Comparison of ENCODE assay signal across 13 cellular contexts in genomic region chr12:68821357-68822188, GRCh38. TPM values are rescaled to one million over a fixed set of nuclear protein-coding genes. Genes with fewer than 3 reads are reported as not detected.
DNase-seq lines count a peak whose midpoint lies in the region; ATAC-seq, FAIRE-seq and TF ChIP-seq lines count a peak whose summit lies in the region.
"Had no signal": no experiment of that assay in that cellular context is flagged by ENCODE, and none has a peak within 500 bp of the region (broad histone marks: within the 10 kb centered on the region; RNA-seq: fewer than 3 reads in every experiment).

No MANE protein-coding gene starts in this region.

- peaks cover 84% of the 10 kb centered on the region for H3K36me3 ChIP-seq in CD4-positive, CD25-positive, alpha-beta regulatory T cell (ENCODE audit: control insufficient read depth, insufficient read depth, low read length)
- H3K36me3 ChIP-seq in HepG2 (replicated peaks in 1 of 2; ENCODE audit: control insufficient read depth in 1 of 2, insufficient read depth in 2 of 2, low read length in 2 of 2) (peaks cover 19 to 81% of the 10 kb centered on the region in 2 experiments), body of pancreas (replicated peaks in 1 of 2; ENCODE audit: insufficient read depth in 1 of 2, low read depth in 2 of 2) (peaks cover 8 to 44% of the 10 kb centered on the region in 2 donors)

- peaks cover 0 to 1% (median 0%) of the 10 kb centered on the region in 7 donors for H3K9me3 Mint-ChIP-seq in CD4-positive, CD25-positive, alpha-beta regulatory T cell
- H3K9me3 Mint-ChIP-seq in activated T-helper 17 cell treated with anti-CD3 and anti-CD28 coated beads, Interleukin-2, amount 50 U/mL, for 72 hours, result no peaks in the 10 kb centered on the region
- H3K9me3 Mint-ChIP-seq: naive B cell had no signal

- H3K4me2 ChIP-seq in HepG2 (ENCODE audit: low read depth, low read length), result no peak overlapping the region

- H3K4me1 Mint-ChIP-seq in CD4-positive, CD25-positive, alpha-beta regulatory T cell, result peaks cover 18 to 38% (median 30%) of the 10 kb centered on the region in 4 donors
- peaks cover 16% of the 10 kb centered on the region for H3K4me1 Mint-ChIP-seq in activated T-helper 17 cell treated with anti-CD3 and anti-CD28 coated beads, Interleukin-2, amount 50 U/mL, for 72 hours

- intact Hi-C loops in HepG2 (cut with micrococcal nuclease; ENCODE audit: unreplicated experiment), result no loop called here
- intact Hi-C loops in body of pancreas (cut with DNase I), result no loop called here

- H3K27ac Mint-ChIP-seq in CD4-positive, CD25-positive, alpha-beta regulatory T cell, result peak overlapping the region; percentile 78 to 86 (median 83)
- H3K27ac Mint-ChIP-seq in activated T-helper 17 cell treated with anti-CD3 and anti-CD28 coated beads, Interleukin-2, amount 50 U/mL, for 72 hours, result peak overlapping the region; percentile 36

- CTCF ChIA-PET in HepG2 (lab: Yijun Ruan, JAX; ENCODE audit: low intra/inter-chr PET ratio, low total read pairs), result no interaction called here

- no peak overlapping the region for H3K9ac ChIP-seq in HepG2 (ENCODE audit: insufficient read depth, low read depth, low read length)

- DNase-seq in CD4-positive, CD25-positive, alpha-beta regulatory T cell, result peak in 1 of 3 donors; percentile 51
- DNase-seq in HepG2 (ENCODE audit: low spot score) (no peak), HK-2 (ENCODE audit: unreplicated experiment) (no peak), body of pancreas (no peak), HCEC 1CT (no peak)
- DNase-seq: erythroblast; naive B cell; NCI-H524 treated with DMSO at 0.1 percent for 48 hours; stimulated activated CD4-positive, alpha-beta T cell treated with anti-CD3 and anti-CD28 coated beads, Interleukin-2, amount 100 ng/mL, for 24 hours had no signal

- H3K79me2 ChIP-seq in HepG2 (ENCODE audit: insufficient read depth, low read length), result peaks cover 63% of the 10 kb centered on the region

- H3K27me3 ChIP-seq in CD4-positive, CD25-positive, alpha-beta regulatory T cell (ENCODE audit: control insufficient read depth, insufficient read depth, low read length), result no peaks in the 10 kb centered on the region
- no peaks in the 10 kb centered on the region for H3K27me3 ChIP-seq in HepG2 (ENCODE audit: control insufficient read depth in 1 of 2, insufficient read depth in 2 of 2, low read length in 2 of 2)
- H3K27me3 ChIP-seq in body of pancreas, result no peaks in the 10 kb centered on the region

- H3K27ac ChIP-seq in CD4-positive, CD25-positive, alpha-beta regulatory T cell (ENCODE audit: insufficient read depth, low read length, poor library complexity, severe bottlenecking), result no peak overlapping the region
- H3K27ac ChIP-seq in HepG2 (ENCODE audit: extremely low read length, insufficient read depth, low read length), result peak overlapping the region; percentile 1
- H3K27ac ChIP-seq in body of pancreas, result no peak overlapping the region

- no TSS peak for BruUV-seq in HepG2 (replicated peaks; lab: Mats Ljungman, UMichigan)

- no peak for FAIRE-seq in HepG2 (lab: Jason Lieb, UNC)
- FAIRE-seq: urothelium cell line had no signal

- TF ChIP-seq CTCF in HepG2 (CRISPR knock-in tag; IDR thresholded peaks at IDR 0.05), result no peak
- no peak for TF ChIP-seq CTCF in body of pancreas (IDR thresholded peaks at IDR 0.05)

- TF ChIP-seq EP300 in HepG2 (IDR thresholded peaks at IDR 0.05; ENCODE audit: low read depth in 2 of 2, low read length in 2 of 2), result no peak
- no peak for TF ChIP-seq EP300 in HepG2 (CRISPR knock-in tag; IDR thresholded peaks at IDR 0.05; ENCODE audit: borderline replicate concordance)

- peaks cover 51% of the 10 kb centered on the region for H4K20me1 ChIP-seq in HepG2 (ENCODE audit: insufficient read depth, low read length)

- no peak overlapping the region for H2AFZ ChIP-seq in HepG2 (ENCODE audit: low read length)

- H3K4me1 ChIP-seq in CD4-positive, CD25-positive, alpha-beta regulatory T cell (ENCODE audit: control insufficient read depth, insufficient read depth, low read length, poor library complexity, severe bottlenecking), result peaks cover 5% of the 10 kb centered on the region
- peaks cover 59% of the 10 kb centered on the region for H3K4me1 ChIP-seq in HepG2 (ENCODE audit: insufficient read depth, low read length)
- no peaks in the 10 kb centered on the region for H3K4me1 ChIP-seq in body of pancreas

- ATAC-seq in CD4-positive, CD25-positive, alpha-beta regulatory T cell (ENCODE audit: low read depth in 2 of 2), result no peak
- ATAC-seq in activated T-helper 17 cell treated with anti-CD3 and anti-CD28 coated beads, Interleukin-2, amount 50 U/mL, for 72 hours (replicated peaks), result peak; percentile 6
- peak; percentile 58 for ATAC-seq in HepG2
- no peak for ATAC-seq in GM21360 (IDR thresholded peaks at IDR 0.05; ENCODE audit: unreplicated experiment)
- no peak for ATAC-seq in body of pancreas

- no peak overlapping the region for H3K4me3 ChIP-seq in CD4-positive, CD25-positive, alpha-beta regulatory T cell (ENCODE audit: low read depth, low read length)
- no peak overlapping the region for H3K4me3 ChIP-seq in HepG2 (replicated peaks in 1 of 3; ENCODE audit: insufficient read depth in 1 of 3, low read depth in 2 of 3, low read length in 3 of 3)
- no peak overlapping the region for H3K4me3 ChIP-seq in body of pancreas

- peaks cover 34% of the 10 kb centered on the region for H3K36me3 Mint-ChIP-seq in CD4-positive, CD25-positive, alpha-beta regulatory T cell
- peaks cover 90% of the 10 kb centered on the region for H3K36me3 Mint-ChIP-seq in activated T-helper 17 cell treated with anti-CD3 and anti-CD28 coated beads, Interleukin-2, amount 50 U/mL, for 72 hours (ENCODE audit: low read depth)

- no peaks in the 10 kb centered on the region for H3K27me3 Mint-ChIP-seq in CD4-positive, CD25-positive, alpha-beta regulatory T cell
- H3K27me3 Mint-ChIP-seq in activated T-helper 17 cell treated with anti-CD3 and anti-CD28 coated beads, Interleukin-2, amount 50 U/mL, for 72 hours, result no peaks in the 10 kb centered on the region
- H3K27me3 Mint-ChIP-seq: naive B cell had no signal

- H3K9me3 ChIP-seq in CD4-positive, CD25-positive, alpha-beta regulatory T cell (ENCODE audit: control insufficient read depth in 2 of 2, low read length in 2 of 2), result no peaks in the 10 kb centered on the region
- no peaks in the 10 kb centered on the region for H3K9me3 ChIP-seq in HepG2 (ENCODE audit: low read length)
- no peaks in the 10 kb centered on the region for H3K9me3 ChIP-seq in body of pancreas

- TF ChIP-seq POLR2A in GM19193 (IDR thresholded peaks at IDR 0.05; ENCODE audit: extremely low read depth, insufficient read depth, insufficient read length) (peak; percentile 38), HepG2 (IDR thresholded peaks at IDR 0.05; ENCODE audit: insufficient read depth in 1 of 2, low read depth in 2 of 2, low read length in 2 of 2) (0 out of 4 replicates have a peak, but pooled peaks of 1 of the 2 experiments have one; percentile 19), body of pancreas (IDR thresholded peaks at IDR 0.05) (no peak)

- 92% methylated on average over 6 of the region's 6 CpGs for WGBS in HepG2 (ENCODE audit: low lambda C conversion rate)
- 87 to 89% methylated on average over 6 of the region's 6 CpGs for WGBS in body of pancreas, 2 donors

- in situ Hi-C loops in HepG2 (cut with HindIII; ENCODE audit: extremely low pct_ligation_motif_present, low pct_unique_long_range_greater_than_20kb), result no loop called here

- TF ChIP-seq RAD21 in HepG2 (CRISPR knock-in tag; IDR thresholded peaks at IDR 0.05), result no peak

- peak overlapping the region in 2 of 4 donors; percentile 33 to 54 for H3K4me3 Mint-ChIP-seq in CD4-positive, CD25-positive, alpha-beta regulatory T cell
- H3K4me3 Mint-ChIP-seq in activated T-helper 17 cell treated with anti-CD3 and anti-CD28 coated beads, Interleukin-2, amount 50 U/mL, for 72 hours, result no peak overlapping the region

- POLR2A ChIA-PET in HepG2 (lab: Yijun Ruan, JAX), result interaction anchor here (0.6 to 1.7 kb wide), 3 partner anchors 9 to 74 kb away, joined by 3 to 10 read pairs (median 5); no protein-coding TSS in a partner anchor

TF ChIP-seq in HepG2, 621 proteins besides CTCF, POLR2A, EP300 and RAD21 (continues in another document):
- 0 out of 2 replicates have a peak, but pooled peaks have one; percentile 45 for TF ChIP-seq ZNF263 (CRISPR knock-in tag; IDR thresholded peaks at IDR 0.05)
- TF ChIP-seq AGO2 (optimal IDR thresholded peaks at IDR 0.05; ENCODE audit: low read depth, low read length), result peak; percentile 18
- TF ChIP-seq ZNF607 (CRISPR knock-in tag; IDR thresholded peaks at IDR 0.05; ENCODE audit: borderline replicate concordance), result no peak
- TF ChIP-seq RBM22 (optimal IDR thresholded peaks at IDR 0.05; ENCODE audit: low read length), result peak; percentile 34

RNA-seq across cellular contexts. Expression of gene MDM2, which starts 13.6 kb away (rescaled TPM):
- total RNA-seq in CD4-positive, CD25-positive, alpha-beta regulatory T cell, result 101 TPM
- polyA plus RNA-seq in CD4-positive, CD25-positive, alpha-beta regulatory T cell, result 10 to 100 TPM; 21.8 to 26.4 (median 23.3) TPM
- total RNA-seq in activated T-helper 17 cell treated with anti-CD3 and anti-CD28 coated beads, Interleukin-2, amount 50 U/mL, for 72 hours, result 100 to 1,000 TPM; 339 to 432 TPM
- 314 and 466 TPM in 2 replicates for total RNA-seq in HepG2 (2016; rRNA removed; fragmentation: Illumina TruSeq; extraction: Trizol)
- total RNA-seq in HepG2 (2016; cell fraction: cytosol; rRNA removed; fragmentation: Illumina TruSeq; extraction: Trizol; ENCODE audit: low read depth), result 106 and 114 TPM in 2 replicates
- 318 and 433 TPM in 2 replicates for total RNA-seq in HepG2 (2016; cell fraction: insoluble cytoplasmic fraction; rRNA removed; fragmentation: Illumina TruSeq; extraction: Trizol)
- total RNA-seq in HepG2 (2016; cell fraction: membrane; rRNA removed; fragmentation: Illumina TruSeq; extraction: Trizol), result 152 and 204 TPM in 2 replicates
- total RNA-seq in HepG2 (2016; cell fraction: nucleus; rRNA removed; fragmentation: Illumina TruSeq; extraction: Trizol), result 480 and 515 TPM in 2 replicates
- polyA plus RNA-seq in HepG2 (2011; rRNA removed), result 23.9 and 29.3 TPM in 2 replicates
- 8.1 and 12.2 TPM in 2 replicates for polyA plus RNA-seq in HepG2 (2011; cell fraction: cytosol; rRNA removed)
- polyA plus RNA-seq in HepG2 (2011; cell fraction: nucleus; rRNA removed), result 21.1 and 35.5 TPM in 2 replicates
- 29.6 and 57.6 TPM in 2 replicates for polyA plus RNA-seq in HepG2 (2012)
- 20.1 and 21.0 TPM in 2 replicates for polyA plus RNA-seq in HepG2 (2016; cell fraction: cytosol; fragmentation: Illumina TruSeq; extraction: Trizol; ENCODE audit: low read depth)
- 174 and 187 TPM in 2 replicates for polyA plus RNA-seq in HepG2 (2016; cell fraction: insoluble cytoplasmic fraction; fragmentation: Illumina TruSeq; extraction: Trizol; ENCODE audit: low read depth)
- 57.3 and 58.5 TPM in 2 replicates for polyA plus RNA-seq in HepG2 (2016; cell fraction: membrane; fragmentation: Illumina TruSeq; extraction: Trizol; ENCODE audit: low read depth)
- polyA plus RNA-seq in HepG2 (2016; cell fraction: nucleus; fragmentation: Illumina TruSeq; extraction: Trizol; ENCODE audit: insufficient read depth, low read depth), result 472 and 516 TPM in 2 replicates
- 42.3 and 54.4 TPM in 2 replicates for polyA minus RNA-seq in HepG2 (2011; rRNA and poly(A)+ RNA removed; ENCODE audit: low replicate concordance)
- polyA minus RNA-seq in HepG2 (2011; cell fraction: cytosol; rRNA and poly(A)+ RNA removed), result 71.4 and 82.9 TPM in 2 replicates
- 248 and 279 TPM in 2 replicates for polyA minus RNA-seq in HepG2 (2011; cell fraction: nucleus; rRNA and poly(A)+ RNA removed)
- 10 to 100 TPM; 54.1 to 93.4 TPM for total RNA-seq in body of pancreas

Comparison
In these comparisons a context has a peak if more than half of its experiments do, and no peak if none do; other contexts are left out.
1. ATAC-seq: peak in activated T-helper 17 cell treated with anti-CD3 and anti-CD28 coated beads, Interleukin-2, amount 50 U/mL, for 72 hours (single experiment) and HepG2 (single experiment); none in CD4-positive, CD25-positive, alpha-beta regulatory T cell (0 of 2), GM21360 (single experiment) and body of pancreas (single experiment).